In the genomic region with DNA sequence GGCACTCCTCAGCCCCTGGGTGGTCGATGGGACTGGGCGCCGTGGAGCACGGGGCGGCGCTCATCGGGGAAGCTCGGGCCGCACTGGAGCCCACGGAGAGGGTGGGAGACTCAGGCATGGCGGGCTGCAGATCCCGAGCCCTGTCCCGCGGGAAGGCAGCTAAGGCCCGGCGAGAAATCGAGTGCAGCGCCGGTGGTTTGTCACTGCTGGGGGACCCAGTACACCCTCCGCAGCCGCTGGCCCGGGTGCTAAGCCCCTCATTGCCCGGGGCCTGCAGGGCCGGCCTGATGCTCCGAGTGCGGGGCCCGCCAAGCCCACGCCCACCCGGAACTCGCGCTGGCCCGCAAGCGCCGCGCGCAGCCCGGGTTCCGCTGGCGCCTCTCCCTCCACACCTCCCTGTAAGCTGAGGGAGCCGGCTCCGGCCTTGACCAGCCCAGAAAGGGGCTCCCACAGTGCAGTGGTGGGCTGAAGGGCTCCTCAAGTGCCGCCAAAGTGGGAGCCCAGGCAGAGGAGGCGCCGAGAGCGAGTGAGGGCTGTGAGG, we compare ENCODE assay signal across 2 cellular contexts. TPM values are rescaled to one million over a fixed set of nuclear protein-coding genes. Genes with fewer than 3 reads are reported as not detected.
"Had no signal": no experiment of that assay in that cellular context is flagged by ENCODE, and none has a peak within 500 bp of the region (broad histone marks: within the 10 kb centered on the region; RNA-seq: fewer than 3 reads in every experiment).

No MANE protein-coding gene starts in this region.

RNA-seq across cellular contexts. Expression of a gene that starts 34.7 kb away (rescaled TPM):
- total RNA-seq: LHCN-M2, MCF 10A had no signal
